ENCODE assay signal across 25 cellular contexts in the genomic region with DNA sequence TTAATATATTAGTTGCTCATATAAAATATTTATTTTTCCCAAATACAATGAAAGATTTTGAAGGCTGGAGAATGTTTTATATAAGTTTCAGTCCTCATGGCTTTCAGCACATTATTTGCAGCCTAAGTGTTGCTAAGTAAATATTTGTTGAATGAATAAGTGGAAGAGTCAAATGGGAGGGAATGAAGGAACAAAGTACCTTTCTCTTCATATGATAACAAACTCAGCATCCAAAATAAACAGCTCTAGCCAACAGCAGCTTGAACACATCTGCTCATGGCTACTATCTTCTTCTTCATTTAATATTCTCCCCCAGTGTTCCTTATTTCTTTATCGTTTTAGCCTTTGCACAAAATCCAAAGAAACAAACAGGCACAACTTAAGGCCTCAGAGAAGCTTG.
A peak's percentile ranks its signal among the peaks of the same experiment; 100 is the strongest.
DNase-seq lines count a peak whose midpoint lies in the region; ATAC-seq, FAIRE-seq and TF ChIP-seq lines count a peak whose summit lies in the region.
"Had no signal": no experiment of that assay in that cellular context is flagged by ENCODE, and none has a peak within 500 bp of the region (broad histone marks: within the 10 kb centered on the region; RNA-seq: fewer than 3 reads in every experiment).

No MANE protein-coding gene starts in this region.

- CTCF ChIA-PET in Calu3 (lab: Charles Lee) = no interaction called here

- BruUV-seq in Calu3 (replicated peaks; lab: Mats Ljungman, UMichigan) = no TSS peak

- no peak for ATAC-seq in HG03378 (IDR thresholded peaks at IDR 0.05; ENCODE audit: unreplicated experiment)
- ATAC-seq: HCT116, T-helper 17 cell had no signal

- DNase-seq in DMS153 (lab: John Stamatoyannopoulos, UW) = peak; percentile 3
- no peak for DNase-seq in DMS153 treated with DMSO at 0.1 percent for 48 hours (lab: John Stamatoyannopoulos, UW; ENCODE audit: unreplicated experiment)
- peak; percentile 76 for DNase-seq in DMS53 (lab: John Stamatoyannopoulos, UW)
- DNase-seq in NCI-H748 (lab: John Stamatoyannopoulos, UW; ENCODE audit: unreplicated experiment) = peak; percentile 83
- peak; percentile 29 for DNase-seq in bronchial epithelial cell (ENCODE audit: low read depth)
- DNase-seq in HuH-7.5 (ENCODE audit: low spot score) = no peak
- DNase-seq in Calu3 = no peak
- DNase-seq: ACHN; CD4-positive, alpha-beta T cell; COR-L47; DMS 273 treated with DMSO at 0.1 percent for 48 hours; GDM1; Kasumi-1; MG63; NCI-H1694; NCI-H2081; NCI-H446; Right ventricle myocardium superior; SW 1271; T-helper 17 cell had no signal

- H3K9me3 Mint-ChIP-seq in Calu3 (ENCODE audit: low read depth, unreplicated experiment) = peaks cover 3% of the 10 kb centered on the region

- H3K27me3 ChIP-seq in bronchial epithelial cell (ENCODE audit: control insufficient read depth, insufficient read depth, low read length) = no peaks in the 10 kb centered on the region
- H3K27me3 ChIP-seq: BLaER1, MG63 had no signal

- H3K36me3 ChIP-seq in bronchial epithelial cell (ENCODE audit: control insufficient read depth, insufficient read depth, low read length) = no peaks in the 10 kb centered on the region
- H3K36me3 ChIP-seq: BLaER1, MG63 had no signal

- intact Hi-C loops in Calu3 (cut with micrococcal nuclease; ENCODE audit: unreplicated experiment) = no loop called here

- TF ChIP-seq CTCF in bronchial epithelial cell (IDR thresholded peaks at IDR 0.05; ENCODE audit: insufficient read depth, low read length, severe bottlenecking) (no peak), Calu3 (IDR thresholded peaks at IDR 0.05; ENCODE audit: unreplicated experiment) (no peak)

- no peak overlapping the region for H3K4me3 ChIP-seq in bronchial epithelial cell (ENCODE audit: low read depth, low read length)
- H3K4me3 ChIP-seq: BLaER1, MG63, SK-N-MC had no signal

- H3K27me3 Mint-ChIP-seq in Calu3 (ENCODE audit: unreplicated experiment) = peaks cover 7% of the 10 kb centered on the region
- H3K27me3 Mint-ChIP-seq: CD4-positive, alpha-beta T cell; T-helper 17 cell had no signal

- H3K4me1 Mint-ChIP-seq in Calu3 (ENCODE audit: low read depth, unreplicated experiment) = no peaks in the 10 kb centered on the region
- H3K4me1 Mint-ChIP-seq: T-helper 17 cell had no signal

- no peak overlapping the region for H3K27ac Mint-ChIP-seq in Calu3 (ENCODE audit: unreplicated experiment)
- H3K27ac Mint-ChIP-seq: CD4-positive, alpha-beta T cell; T-helper 17 cell had no signal

- FAIRE-seq in bronchial epithelial cell (lab: Jason Lieb, UNC) = no peak
- FAIRE-seq: H1 had no signal

- H3K36me3 Mint-ChIP-seq in Calu3 (ENCODE audit: insufficient read depth, unreplicated experiment) = no peaks in the 10 kb centered on the region

- H3K4me3 Mint-ChIP-seq in Calu3 (ENCODE audit: low read depth, unreplicated experiment) = no peak overlapping the region
- H3K4me3 Mint-ChIP-seq: CD4-positive, alpha-beta T cell; T-helper 17 cell had no signal

Comparison
In these comparisons a context has a peak if more than half of its experiments do, and no peak if none do; other contexts are left out.
1. DNase-seq: peak in DMS153 (single experiment), DMS53 (single experiment), NCI-H748 (single experiment) and bronchial epithelial cell (single experiment); none in DMS153 treated with DMSO at 0.1 percent for 48 hours (single experiment), HuH-7.5 (single experiment) and Calu3 (single experiment).